10 cellular contexts compared by ENCODE assay signal in the genomic region with DNA sequence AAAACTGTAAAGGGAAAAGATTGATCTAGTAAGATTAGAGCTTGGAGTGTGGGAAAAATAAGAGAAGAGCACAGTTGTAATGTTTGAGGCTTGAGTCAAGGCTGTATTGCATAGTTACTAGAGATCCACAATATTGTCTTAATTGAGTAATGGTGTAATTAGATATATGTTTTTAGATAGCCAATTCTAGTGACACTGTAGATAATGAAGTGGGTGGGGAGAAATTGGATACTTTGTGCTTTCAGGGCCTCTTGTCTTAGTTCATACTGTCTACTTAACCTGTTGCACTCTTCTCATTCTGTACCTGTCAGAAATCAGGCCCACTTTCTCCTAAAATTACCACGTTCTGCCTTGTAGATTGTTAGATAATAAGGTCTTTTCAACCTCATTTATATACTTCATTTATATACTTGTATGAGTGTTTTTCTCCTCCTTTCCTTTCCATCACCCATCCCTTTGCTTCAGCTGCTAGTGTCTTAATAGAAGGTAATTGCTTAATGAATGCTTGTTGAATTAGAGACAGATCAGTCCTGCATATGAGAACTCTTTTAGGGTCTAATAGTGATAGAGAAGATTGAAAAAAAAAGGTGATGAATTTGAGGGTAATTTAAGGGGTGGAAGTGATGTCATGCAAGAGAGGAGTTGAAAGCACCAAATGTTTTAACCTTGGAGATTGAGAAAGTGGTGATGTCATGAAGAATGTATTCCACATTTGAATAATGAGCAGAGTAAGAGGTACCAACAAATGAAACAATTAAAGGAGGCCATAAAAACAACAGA. TPM values are rescaled to one million over a fixed set of nuclear protein-coding genes. Genes with fewer than 3 reads are reported as not detected.
DNase-seq lines count a peak whose midpoint lies in the region; ATAC-seq and TF ChIP-seq lines count a peak whose summit lies in the region.
"Had no signal": no experiment of that assay in that cellular context is flagged by ENCODE, and none has a peak within 500 bp of the region (broad histone marks: within the 10 kb centered on the region; RNA-seq: fewer than 3 reads in every experiment).

No MANE protein-coding gene starts in this region.

- DNase-seq in GM20000 (ENCODE audit: low spot score) (peak; percentile 14), NCI-H146 (lab: John Stamatoyannopoulos, UW) (peak; percentile 72), renal cortical epithelial cell (ENCODE audit: low read depth) (peak; percentile 56), H7 (no peak), nephron progenitor cell (no peak)
- DNase-seq in effector memory CD8-positive, alpha-beta T cell, result no peak
- DNase-seq: activated naive CD4-positive, alpha-beta T cell treated with anti-CD3 and anti-CD28 coated beads, Interleukin-2, amount 50 U/mL, for 16 hours; SHP77 treated with DMSO at 0.1 percent for 48 hours had no signal

- H3K4me1 Mint-ChIP-seq in effector memory CD8-positive, alpha-beta T cell (ENCODE audit: low read depth in 2 of 2), result peaks cover 15 to 39% of the 10 kb centered on the region in 2 donors
- peaks cover 15% of the 10 kb centered on the region for H3K4me1 Mint-ChIP-seq in nephron progenitor cell

- no peaks in the 10 kb centered on the region for H3K27me3 Mint-ChIP-seq in effector memory CD8-positive, alpha-beta T cell
- H3K27me3 Mint-ChIP-seq in nephron progenitor cell (ENCODE audit: low read depth, poor library complexity), result no peaks in the 10 kb centered on the region

- no peak overlapping the region for H3K27ac Mint-ChIP-seq in effector memory CD8-positive, alpha-beta T cell
- H3K27ac Mint-ChIP-seq in nephron progenitor cell, result no peak overlapping the region

- H3K4me3 Mint-ChIP-seq in effector memory CD8-positive, alpha-beta T cell, result no peak overlapping the region
- H3K4me3 Mint-ChIP-seq in nephron progenitor cell, result no peak overlapping the region

- ATAC-seq in effector memory CD8-positive, alpha-beta T cell (replicated peaks), result peak; percentile 51
- ATAC-seq in GM19463 (IDR thresholded peaks at IDR 0.05; ENCODE audit: unreplicated experiment) (no peak), HG02973 (IDR thresholded peaks at IDR 0.05; ENCODE audit: unreplicated experiment) (no peak)

- H3K4me3 ChIP-seq in H7 (ENCODE audit: insufficient read depth, low read depth, low read length), result no peak overlapping the region

- H3K36me3 Mint-ChIP-seq in effector memory CD8-positive, alpha-beta T cell (ENCODE audit: insufficient read depth), result peaks cover 4% of the 10 kb centered on the region
- H3K36me3 Mint-ChIP-seq in nephron progenitor cell (ENCODE audit: low read depth), result peaks cover 3% of the 10 kb centered on the region

- no peaks in the 10 kb centered on the region for H3K27me3 ChIP-seq in H7 (ENCODE audit: control insufficient read depth, insufficient read depth, low read length)

- no peaks in the 10 kb centered on the region for H3K9me3 Mint-ChIP-seq in effector memory CD8-positive, alpha-beta T cell
- H3K9me3 Mint-ChIP-seq in nephron progenitor cell, result no peaks in the 10 kb centered on the region

- TF ChIP-seq CTCF in GM20000 (IDR thresholded peaks at IDR 0.05; ENCODE audit: extremely low read depth, missing control alignments), result no peak
- no peak for TF ChIP-seq CTCF in nephron progenitor cell (IDR thresholded peaks at IDR 0.05)

- no peaks in the 10 kb centered on the region for H3K36me3 ChIP-seq in H7 (replicated peaks; ENCODE audit: control insufficient read depth, insufficient read depth, low read length)

RNA-seq across cellular contexts. Expression of gene PIK3CA, which starts 32.0 kb away (rescaled TPM):
- 31.3 and 40.1 TPM in 2 replicates for total RNA-seq in renal cortical epithelial cell
- total RNA-seq in H7 (2014; rRNA removed; shearing (Covaris generic)), result 10.7 and 13.3 TPM in 2 replicates

Comparison
In these comparisons a context has a peak if more than half of its experiments do, and no peak if none do; other contexts are left out.
1. DNase-seq: peak in GM20000 (single experiment), NCI-H146 (single experiment) and renal cortical epithelial cell (single experiment); none in effector memory CD8-positive, alpha-beta T cell (0 of 3), H7 (single experiment) and nephron progenitor cell (single experiment).